In genomic region chr7:26199301-26200112, GRCh38 we compare ENCODE assay signal across 8 cellular contexts. TPM values are rescaled to one million over a fixed set of nuclear protein-coding genes. Genes with fewer than 3 reads are reported as not detected.
DNase-seq lines count a peak whose midpoint lies in the region; ATAC-seq and TF ChIP-seq lines count a peak whose summit lies in the region.

No MANE protein-coding gene starts in this region.

- POLR2A ChIA-PET in CD4-positive, alpha-beta T cell (lab: Charles Lee): interaction anchor here (0.6 to 13.0 kb wide), 45 partner anchors 7 to 1463 kb away, joined by 3 to 183 read pairs (median 4); partner anchors contain the start of genes CYCS, HIBADH, NFE2L3 and SNX10

- peak overlapping the region; percentile 92 for H3K4me3 Mint-ChIP-seq in CD4-positive, alpha-beta T cell

- peak; percentile 52 to 71 (median 60) for DNase-seq in CD4-positive, alpha-beta T cell
- DNase-seq in LNCaP clone FGC (ENCODE audit: low read depth) (no peak), caudate nucleus (lab: John Stamatoyannopoulos, UW) (peak in 50 of 61 donors; percentile 11 to 79 (median 53)), kidney tubule cell (ENCODE audit: low spot score) (peak; percentile 43), middle frontal gyrus (ENCODE audit: extremely low spot score, low spot score) (no peak)
- DNase-seq in stimulated activated CD4-positive, alpha-beta T cell treated with anti-CD3 and anti-CD28 coated beads, Interleukin-1b, Interleukin-23, amount 100 ng/mL, for 4 hours (ENCODE audit: low read depth in 2 of 2): peak; percentile 47 to 48

- peak overlapping the region; percentile 99 for H3K27ac Mint-ChIP-seq in CD4-positive, alpha-beta T cell

- intact Hi-C loops in CD4-positive, alpha-beta T cell (cut with DNase I, micrococcal nuclease): loop anchor here (1.0 to 10.0 kb wide), 14 partner anchors 7 to 1627 kb away; partner anchors contain the start of genes HIBADH (in 1 of the 2), HOXA7 (in 1 of the 2), HOXA9 (in 1 of the 2) and PALS2 (in 1 of the 2)

- peak overlapping the region; percentile 98 for H3K27ac ChIP-seq in CD4-positive, alpha-beta T cell (ENCODE audit: low read depth, low read length)
- peak overlapping the region; percentile 100 for H3K27ac ChIP-seq in caudate nucleus (ENCODE audit: low read depth, low read length)

- no peaks in the 10 kb centered on the region for H3K9me3 Mint-ChIP-seq in CD4-positive, alpha-beta T cell

- peaks cover 74% of the 10 kb centered on the region for H3K36me3 Mint-ChIP-seq in CD4-positive, alpha-beta T cell (ENCODE audit: low read depth)

- H3K4me3 ChIP-seq in LNCaP clone FGC (ENCODE audit: low read depth, low read length): peak overlapping the region; percentile 100
- peak overlapping the region; percentile 100 for H3K4me3 ChIP-seq in WI38 (ENCODE audit: low read depth, low read length)

- peaks cover 54% of the 10 kb centered on the region for H3K4me1 Mint-ChIP-seq in CD4-positive, alpha-beta T cell (ENCODE audit: low read depth)

- H3K9me3 ChIP-seq in CD4-positive, alpha-beta T cell (ENCODE audit: control insufficient read depth, low read length): no peaks in the 10 kb centered on the region

- no peak for TF ChIP-seq CTCF in CD4-positive, alpha-beta T cell (IDR thresholded peaks at IDR 0.05)
- TF ChIP-seq CTCF in LNCaP clone FGC (IDR thresholded peaks at IDR 0.05; ENCODE audit: control insufficient read depth, extremely low read depth, insufficient read depth) (no peak), WI38 (IDR thresholded peaks at IDR 0.05; ENCODE audit: low read depth, low read length) (no peak)

- CTCF ChIA-PET in CD4-positive, alpha-beta T cell (lab: Charles Lee): interaction anchor here (0.9 to 3.7 kb wide), 13 partner anchors 11 to 980 kb away, joined by 3 to 18 read pairs (median 4); partner anchors contain the start of genes NFE2L3 and SNX10

- peak; percentile 12 for ATAC-seq in CD4-positive, alpha-beta T cell (ENCODE audit: poor library complexity)
- ATAC-seq in GM18511 (IDR thresholded peaks at IDR 0.05; ENCODE audit: unreplicated experiment): no peak

- no peaks in the 10 kb centered on the region for H3K27me3 ChIP-seq in CD4-positive, alpha-beta T cell (ENCODE audit: control insufficient read depth, insufficient read depth, low read length)

- peaks cover 7% of the 10 kb centered on the region for H3K27me3 Mint-ChIP-seq in CD4-positive, alpha-beta T cell

RNA-seq across cellular contexts. Expression of gene HNRNPA2B1, which starts 1.0 kb away (rescaled TPM):
- total RNA-seq in CD4-positive, alpha-beta T cell: 100 to 1,000 TPM; 282 to 299 TPM

RNA-seq across cellular contexts. Expression of gene CBX3, which starts 2.0 kb away (rescaled TPM):
- 100 to 1,000 TPM; 124 to 132 TPM for total RNA-seq in CD4-positive, alpha-beta T cell

RNA-seq across cellular contexts. Expression of gene NFE2L3, which starts 47.5 kb away (rescaled TPM):
- under 1 TPM; 0.45 to 0.93 TPM for total RNA-seq in CD4-positive, alpha-beta T cell

Comparison
In these comparisons a context has a peak if more than half of its experiments do, and no peak if none do; other contexts are left out.
1. DNase-seq: peak in CD4-positive, alpha-beta T cell (10 of 10), caudate nucleus (50 of 61), kidney tubule cell (single experiment) and stimulated activated CD4-positive, alpha-beta T cell treated with anti-CD3 and anti-CD28 coated beads, Interleukin-1b, Interleukin-23, amount 100 ng/mL, for 4 hours (2 of 2); none in LNCaP clone FGC (single experiment) and middle frontal gyrus (single experiment).